9 cellular contexts compared by ENCODE assay signal in genomic region chr9:104774831-104775573, GRCh38. TPM values are rescaled to one million over a fixed set of nuclear protein-coding genes. Genes with fewer than 3 reads are reported as not detected.
DNase-seq lines count a peak whose midpoint lies in the region; ATAC-seq, FAIRE-seq and TF ChIP-seq lines count a peak whose summit lies in the region.
"Had no signal": no experiment of that assay in that cellular context is flagged by ENCODE, and none has a peak within 500 bp of the region (broad histone marks: within the 10 kb centered on the region; RNA-seq: fewer than 3 reads in every experiment).

No MANE protein-coding gene starts in this region.

- H3K36me3 ChIP-seq in MM.1S (replicated peaks; ENCODE audit: insufficient read depth, low read length) (no peaks in the 10 kb centered on the region), left lung (peaks cover 0 to 5% of the 10 kb centered on the region in 2 donors)
- H3K36me3 ChIP-seq: neutrophil had no signal

- no peaks in the 10 kb centered on the region for H3K79me2 ChIP-seq in MM.1S (ENCODE audit: low read length)

- peaks cover 4% of the 10 kb centered on the region for H3K27me3 Mint-ChIP-seq in glutamatergic neuron (ENCODE audit: unreplicated experiment)

- H3K27me3 ChIP-seq in MM.1S (replicated peaks; ENCODE audit: insufficient read depth, low read length) (no peaks in the 10 kb centered on the region), left lung (no peaks in the 10 kb centered on the region)
- H3K27me3 ChIP-seq: neutrophil had no signal

- intact Hi-C loops in left lung (cut with DNase I) = no loop called here

- H3K27ac ChIP-seq in MM.1S (ENCODE audit: low read length) (peak overlapping the region; percentile 47; the same call in 1 of the 2 replicates), left lung (no peak overlapping the region)
- H3K27ac ChIP-seq: neutrophil had no signal

- DNase-seq in MM.1S (no peak), left lung (no peak), frontal cortex (ENCODE audit: low spot score in 2 of 2) (no peak), dermis blood vessel endothelial cell (no peak), glutamatergic neuron (no peak)

- H4K20me1 ChIP-seq in MM.1S (ENCODE audit: insufficient read depth, low read length) = no peaks in the 10 kb centered on the region

- no peaks in the 10 kb centered on the region for H3K36me3 Mint-ChIP-seq in glutamatergic neuron (ENCODE audit: unreplicated experiment)

- no peak overlapping the region for H3K9ac ChIP-seq in MM.1S (ENCODE audit: low read length)

- H3K9me3 Mint-ChIP-seq in glutamatergic neuron (ENCODE audit: unreplicated experiment) = peaks cover 6% of the 10 kb centered on the region

- H3K9me3 ChIP-seq in MM.1S (replicated peaks; ENCODE audit: insufficient read depth, low read length) (no peaks in the 10 kb centered on the region), left lung (no peaks in the 10 kb centered on the region)
- H3K9me3 ChIP-seq: neutrophil had no signal

- H3K4me2 ChIP-seq in MM.1S (ENCODE audit: low read depth, low read length) = peak overlapping the region; percentile 5

- FAIRE-seq in frontal cortex (lab: Jason Lieb, UNC) = no peak

- ATAC-seq in GM18502 (IDR thresholded peaks at IDR 0.05; ENCODE audit: poor library complexity, unreplicated experiment) (peak; percentile 94), GM21786 (IDR thresholded peaks at IDR 0.05; ENCODE audit: unreplicated experiment) (peak; percentile 91), left lung (peak; percentile 69), SK-N-SH treated with all-trans-retinoic acid at 6 μM for 48 hours (no peak)

- H3F3A ChIP-seq in MM.1S (ENCODE audit: insufficient read depth, low read length) = peaks cover 16% of the 10 kb centered on the region

- H2AFZ ChIP-seq in MM.1S (ENCODE audit: low read length) = 0 out of 2 replicates have a peak overlapping the region, but pooled peaks have one; percentile 23

- peaks cover 8% of the 10 kb centered on the region for H3K4me1 Mint-ChIP-seq in glutamatergic neuron (ENCODE audit: low read depth, unreplicated experiment)

- peaks cover 24% of the 10 kb centered on the region for H3K4me1 ChIP-seq in MM.1S (ENCODE audit: low read length)
- H3K4me1 ChIP-seq in left lung = peaks cover 0 to 19% of the 10 kb centered on the region in 2 donors

- no peak overlapping the region for H3K4me3 Mint-ChIP-seq in glutamatergic neuron (ENCODE audit: unreplicated experiment)

- H3K27ac Mint-ChIP-seq in glutamatergic neuron (ENCODE audit: unreplicated experiment) = no peak overlapping the region

- no peaks in the 10 kb centered on the region for H3K9me2 ChIP-seq in MM.1S (replicated peaks; ENCODE audit: insufficient read depth, low read length)

- H3K4me3 ChIP-seq in MM.1S (ENCODE audit: low read length) (no peak overlapping the region), left lung (no peak overlapping the region)

- no peak for TF ChIP-seq CTCF in MM.1S (IDR thresholded peaks at IDR 0.05; ENCODE audit: low read length)
- TF ChIP-seq CTCF in left lung (IDR thresholded peaks at IDR 0.05) = no peak
- no peak for TF ChIP-seq CTCF in glutamatergic neuron (IDR thresholded peaks at IDR 0.05; ENCODE audit: partially characterized antibody, unreplicated experiment)

TF ChIP-seq in SK-N-SH treated with all-trans-retinoic acid at 6 μM for 48 hours, 23 proteins besides CTCF, POLR2A, EP300 and RAD21:
- TF ChIP-seq PPARA (CRISPR knock-in tag; IDR thresholded peaks at IDR 0.05; ENCODE audit: borderline replicate concordance) (no peak), CSDC2 (CRISPR knock-in tag; IDR thresholded peaks at IDR 0.05) (no peak), TOX (CRISPR knock-in tag; IDR thresholded peaks at IDR 0.05; ENCODE audit: borderline replicate concordance) (no peak), ZNF70 (CRISPR knock-in tag; IDR thresholded peaks at IDR 0.05) (no peak), ZFP3 (CRISPR knock-in tag; IDR thresholded peaks at IDR 0.05) (no peak), ESRRG (CRISPR knock-in tag; IDR thresholded peaks at IDR 0.05) (no peak), ARNTL (CRISPR knock-in tag; IDR thresholded peaks at IDR 0.05; ENCODE audit: borderline replicate concordance, low read depth) (no peak), ISL1 (CRISPR knock-in tag; IDR thresholded peaks at IDR 0.05) (no peak), TCF4 (CRISPR knock-in tag; IDR thresholded peaks at IDR 0.05; ENCODE audit: borderline replicate concordance) (no peak), ZNF8 (CRISPR knock-in tag; IDR thresholded peaks at IDR 0.05) (no peak), PATZ1 (CRISPR knock-in tag; IDR thresholded peaks at IDR 0.05; ENCODE audit: borderline replicate concordance) (no peak), GLIS3 (CRISPR knock-in tag; IDR thresholded peaks at IDR 0.05) (no peak), OSR1 (CRISPR knock-in tag; IDR thresholded peaks at IDR 0.05) (no peak), SNAI2 (CRISPR knock-in tag; IDR thresholded peaks at IDR 0.05) (no peak)
- TF ChIP-seq, protein P1, sequence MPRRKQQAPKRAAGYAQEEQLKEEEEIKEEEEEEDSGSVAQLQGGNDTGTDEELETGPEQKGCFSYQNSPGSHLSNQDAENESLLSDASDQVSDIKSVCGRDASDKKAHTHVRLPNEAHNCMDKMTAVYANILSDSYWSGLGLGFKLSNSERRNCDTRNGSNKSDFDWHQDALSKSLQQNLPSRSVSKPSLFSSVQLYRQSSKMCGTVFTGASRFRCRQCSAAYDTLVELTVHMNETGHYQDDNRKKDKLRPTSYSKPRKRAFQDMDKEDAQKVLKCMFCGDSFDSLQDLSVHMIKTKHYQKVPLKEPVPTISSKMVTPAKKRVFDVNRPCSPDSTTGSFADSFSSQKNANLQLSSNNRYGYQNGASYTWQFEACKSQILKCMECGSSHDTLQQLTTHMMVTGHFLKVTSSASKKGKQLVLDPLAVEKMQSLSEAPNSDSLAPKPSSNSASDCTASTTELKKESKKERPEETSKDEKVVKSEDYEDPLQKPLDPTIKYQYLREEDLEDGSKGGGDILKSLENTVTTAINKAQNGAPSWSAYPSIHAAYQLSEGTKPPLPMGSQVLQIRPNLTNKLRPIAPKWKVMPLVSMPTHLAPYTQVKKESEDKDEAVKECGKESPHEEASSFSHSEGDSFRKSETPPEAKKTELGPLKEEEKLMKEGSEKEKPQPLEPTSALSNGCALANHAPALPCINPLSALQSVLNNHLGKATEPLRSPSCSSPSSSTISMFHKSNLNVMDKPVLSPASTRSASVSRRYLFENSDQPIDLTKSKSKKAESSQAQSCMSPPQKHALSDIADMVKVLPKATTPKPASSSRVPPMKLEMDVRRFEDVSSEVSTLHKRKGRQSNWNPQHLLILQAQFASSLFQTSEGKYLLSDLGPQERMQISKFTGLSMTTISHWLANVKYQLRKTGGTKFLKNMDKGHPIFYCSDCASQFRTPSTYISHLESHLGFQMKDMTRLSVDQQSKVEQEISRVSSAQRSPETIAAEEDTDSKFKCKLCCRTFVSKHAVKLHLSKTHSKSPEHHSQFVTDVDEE (CRISPR knock-in tag; IDR thresholded peaks at IDR 0.05) = no peak

RNA-seq across cellular contexts. Expression of gene NIPSNAP3B, which starts 11.1 kb away (rescaled TPM):
- total RNA-seq in left lung (1 to 10 TPM in 1 of 2 donors, under 1 TPM in 1; 0.94 to 1.4 TPM), frontal cortex (13.5 TPM), dermis blood vessel endothelial cell (0.19 and 0.85 TPM in 2 replicates), glutamatergic neuron (ENCODE audit: unreplicated experiment) (2.8 TPM)

RNA-seq across cellular contexts. Expression of gene NIPSNAP3A, which starts 27.5 kb away (rescaled TPM):
- 10 to 100 TPM; 24.9 to 29.5 TPM for total RNA-seq in left lung
- 107 TPM for total RNA-seq in frontal cortex
- total RNA-seq in dermis blood vessel endothelial cell = 44.0 and 52.1 TPM in 2 replicates
- total RNA-seq in glutamatergic neuron (ENCODE audit: unreplicated experiment) = 28.0 TPM
